ENCODE assay signal across 28 cellular contexts in the genomic region with DNA sequence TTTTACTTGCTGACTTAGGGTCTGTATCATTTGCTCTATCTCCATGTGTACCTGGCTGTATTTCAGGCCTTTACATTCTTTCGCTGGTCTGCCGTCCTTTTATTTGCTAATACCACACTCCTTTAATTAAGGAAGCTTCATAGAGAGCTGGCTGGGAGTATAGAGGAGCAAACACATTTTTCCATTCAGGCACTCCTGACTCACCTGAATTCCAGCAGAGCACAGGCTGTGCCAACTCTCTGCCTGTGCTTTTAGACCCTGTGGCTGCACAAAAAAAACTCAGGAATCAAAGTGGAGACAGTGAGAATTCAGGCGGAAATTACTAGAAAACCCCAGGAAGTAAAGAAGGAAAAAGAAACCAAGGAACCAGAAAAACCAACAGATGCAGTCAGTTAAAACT. TPM values are rescaled to one million over a fixed set of nuclear protein-coding genes. Genes with fewer than 3 reads are reported as not detected.
DNase-seq lines count a peak whose midpoint lies in the region; ATAC-seq, FAIRE-seq and TF ChIP-seq lines count a peak whose summit lies in the region.
"Had no signal": no experiment of that assay in that cellular context is flagged by ENCODE, and none has a peak within 500 bp of the region (broad histone marks: within the 10 kb centered on the region; RNA-seq: fewer than 3 reads in every experiment).

No MANE protein-coding gene starts in this region.

- no peaks in the 10 kb centered on the region for H3K9me2 ChIP-seq in Karpas-422 (replicated peaks; ENCODE audit: insufficient read depth, low read length)

- intact Hi-C loops in lower lobe of right lung (cut with DNase I), result no loop called here

- peaks cover 45% of the 10 kb centered on the region for H3K4me1 Mint-ChIP-seq in HFFc6 (ENCODE audit: low read depth)
- H3K4me1 Mint-ChIP-seq: naive thymus-derived CD8-positive, alpha-beta T cell had no signal

- DNase-seq in A549 (ENCODE audit: low read depth in 1 of 2, low spot score in 1 of 2) (no peak), HFFc6 (peak; percentile 28), bronchial epithelial cell (ENCODE audit: low read depth) (peak; percentile 59), lower lobe of right lung (no peak), DMS79 (lab: John Stamatoyannopoulos, UW) (no peak), caudate nucleus (lab: John Stamatoyannopoulos, UW) (no peak), Karpas-422 (no peak)
- no peak for DNase-seq in stimulated activated naive CD8-positive, alpha-beta T cell treated with anti-CD3 and anti-CD28 coated beads, Interleukin-15, Interleukin-2, amounts not matched to agents 100 U/mL and 50 U/mL, for 24 hours
- DNase-seq: activated CD8-positive, alpha-beta memory T cell treated with anti-CD3 and anti-CD28 coated beads for 24 hours; activated naive CD4-positive, alpha-beta T cell treated with anti-CD3 and anti-CD28 coated beads, Interleukin-2, amount 50 U/mL, for 16 hours; activated T-cell treated with anti-CD3 and anti-CD28 coated beads, Interleukin-2, amount 50 U/mL, for 48 hours; foreskin keratinocyte; hippocampal formation; naive thymus-derived CD8-positive, alpha-beta T cell; NCI-H187; NCI-H2227 treated with DMSO at 0.1 percent for 48 hours; NCI-H774; stimulated activated CD4-positive, alpha-beta T cell treated with anti-CD3 and anti-CD28 coated beads, Interleukin-4, amount 100 ng/mL, for 24 hours; transverse colon had no signal

- H2AFZ ChIP-seq in Karpas-422 (ENCODE audit: low read length), result no peak overlapping the region

- no peak for TF ChIP-seq POLR2A in A549 (IDR thresholded peaks at IDR 0.05; ENCODE audit: low read length)

- H3K4me3 ChIP-seq in A549 (no peak overlapping the region), bronchial epithelial cell (ENCODE audit: low read depth, low read length) (no peak overlapping the region), lower lobe of right lung (no peak overlapping the region), Karpas-422 (ENCODE audit: low read length) (no peak overlapping the region)
- H3K4me3 ChIP-seq: BLaER1, HAP-1, K562, right atrium auricular region, transverse colon had no signal

- H3K9me3 ChIP-seq in A549 (no peaks in the 10 kb centered on the region), lower lobe of right lung (no peaks in the 10 kb centered on the region), Karpas-422 (ENCODE audit: low read length) (peaks cover 41% of the 10 kb centered on the region)
- H3K9me3 ChIP-seq: BLaER1, HAP-1, right atrium auricular region, transverse colon had no signal

- WGBS in A549 (ENCODE audit: missing lambda C conversion rate), result 8% methylated on average over 3 of the region's 3 CpGs

- TF ChIP-seq RAD21 in A549 (conservative IDR thresholded peaks at IDR 0.05 in 1 of 2, IDR thresholded peaks at IDR 0.05 in 1 of 2), result no peak

- no peaks in the 10 kb centered on the region for H4K20me1 ChIP-seq in Karpas-422 (ENCODE audit: insufficient read depth, low read depth, low read length)
- H4K20me1 ChIP-seq: BLaER1 had no signal

- H3K27ac ChIP-seq in A549 (peak overlapping the region; percentile 69 to 71; a peak in 5 of 6 replicates), lower lobe of right lung (peak overlapping the region; percentile 51), caudate nucleus (ENCODE audit: low read depth, low read length) (no peak overlapping the region), Karpas-422 (ENCODE audit: low read length) (no peak overlapping the region)
- H3K27ac ChIP-seq: BLaER1, epithelial cell of prostate, foreskin keratinocyte, right atrium auricular region, transverse colon had no signal

- no peaks in the 10 kb centered on the region for H3K36me3 Mint-ChIP-seq in HFFc6 (ENCODE audit: low read depth)

- H3K9me3 Mint-ChIP-seq in HFFc6, result no peaks in the 10 kb centered on the region
- H3K9me3 Mint-ChIP-seq: stimulated activated naive CD8-positive, alpha-beta T cell treated with anti-CD3 and anti-CD28 coated beads, Interleukin-15, Interleukin-2, amounts not matched to agents 100 ng/mL and 50 ng/mL, for 24 hours had no signal

- H3K4me2 ChIP-seq in A549 (peak overlapping the region; percentile 36), Karpas-422 (ENCODE audit: low read depth, low read length, poor library complexity, severe bottlenecking) (no peak overlapping the region)
- H3K4me2 ChIP-seq: BLaER1 had no signal

- H3K9ac ChIP-seq in Karpas-422 (ENCODE audit: low read length), result no peak overlapping the region
- H3K9ac ChIP-seq: BLaER1 had no signal

- TF ChIP-seq CTCF in A549 (IDR thresholded peaks at IDR 0.05) (no peak), HFFc6 (IDR thresholded peaks at IDR 0.05) (no peak), bronchial epithelial cell (IDR thresholded peaks at IDR 0.05; ENCODE audit: insufficient read depth, low read length, severe bottlenecking) (no peak), lower lobe of right lung (IDR thresholded peaks at IDR 0.05) (no peak)

- H3K79me2 ChIP-seq in Karpas-422 (ENCODE audit: low read length), result no peaks in the 10 kb centered on the region

- peak in 1 of 2 experiments; percentile 75; a peak in 3 of 6 replicates for ATAC-seq in A549
- ATAC-seq in lower lobe of right lung, result peak; percentile 84 to 90
- no peak for ATAC-seq in stimulated activated naive CD8-positive, alpha-beta T cell treated with anti-CD3 and anti-CD28 coated beads, Interleukin-15, Interleukin-2, amounts not matched to agents 100 U/mL and 50 U/mL, for 24 hours
- ATAC-seq: foreskin keratinocyte; K562; naive thymus-derived CD8-positive, alpha-beta T cell had no signal

- POLR2A ChIA-PET in A549 (lab: Yijun Ruan, JAX), result no interaction called here

- peak overlapping the region; percentile 78 for H3K27ac Mint-ChIP-seq in HFFc6
- H3K27ac Mint-ChIP-seq: naive thymus-derived CD8-positive, alpha-beta T cell; stimulated activated naive CD8-positive, alpha-beta T cell treated with anti-CD3 and anti-CD28 coated beads, Interleukin-15, Interleukin-2, amounts not matched to agents 100 ng/mL and 50 ng/mL, for 24 hours had no signal

- no peaks in the 10 kb centered on the region for H3K36me3 ChIP-seq in bronchial epithelial cell (ENCODE audit: control insufficient read depth, insufficient read depth, low read length)
- H3K36me3 ChIP-seq in lower lobe of right lung, result no peaks in the 10 kb centered on the region
- H3K36me3 ChIP-seq in Karpas-422 (ENCODE audit: insufficient read depth, low read length), result no peaks in the 10 kb centered on the region
- H3K36me3 ChIP-seq: BLaER1, HAP-1, right atrium auricular region, transverse colon had no signal

- no peaks in the 10 kb centered on the region; the same call in 1 of the 2 replicates for H3K27me3 Mint-ChIP-seq in HFFc6 (ENCODE audit: insufficient read depth)

- no peak for FAIRE-seq in A549 (lab: Jason Lieb, UNC)
- no peak for FAIRE-seq in bronchial epithelial cell (lab: Jason Lieb, UNC)
- FAIRE-seq: D721Med, GM18507, K562 had no signal

- H3K4me1 ChIP-seq in A549 (peaks cover 32% of the 10 kb centered on the region), lower lobe of right lung (no peaks in the 10 kb centered on the region), Karpas-422 (ENCODE audit: low read length) (no peaks in the 10 kb centered on the region)
- H3K4me1 ChIP-seq: BLaER1, foreskin keratinocyte, HAP-1, right atrium auricular region had no signal

- H3K4me3 Mint-ChIP-seq in HFFc6, result peak overlapping the region; percentile 52
- H3K4me3 Mint-ChIP-seq: naive thymus-derived CD8-positive, alpha-beta T cell; stimulated activated naive CD8-positive, alpha-beta T cell treated with anti-CD3 and anti-CD28 coated beads, Interleukin-15, Interleukin-2, amounts not matched to agents 100 ng/mL and 50 ng/mL, for 24 hours had no signal

- CTCF ChIA-PET in A549 (lab: Yijun Ruan, JAX), result interaction anchor here (2.5 kb wide), 1 partner anchor 42 kb away, joined by 7 read pairs; no protein-coding TSS in a partner anchor

- H3K27me3 ChIP-seq in bronchial epithelial cell (ENCODE audit: control insufficient read depth, insufficient read depth, low read length) (no peaks in the 10 kb centered on the region), lower lobe of right lung (ENCODE audit: low read depth) (no peaks in the 10 kb centered on the region), Karpas-422 (ENCODE audit: low read length) (no peaks in the 10 kb centered on the region)
- H3K27me3 ChIP-seq: BLaER1, foreskin keratinocyte, right atrium auricular region, transverse colon had no signal

- no peak for TF ChIP-seq EP300 in A549 (IDR thresholded peaks at IDR 0.05)

TF ChIP-seq in A549, 52 proteins besides CTCF, POLR2A, EP300 and RAD21:
- TF ChIP-seq CBX2 (IDR thresholded peaks at IDR 0.05; ENCODE audit: borderline replicate concordance, low read depth), result no peak
- TF ChIP-seq ZNF302 (CRISPR knock-in tag; IDR thresholded peaks at IDR 0.05), result no peak
- no peak for TF ChIP-seq CHD2 (IDR thresholded peaks at IDR 0.05; ENCODE audit: low read length, partially characterized antibody)

RNA-seq across cellular contexts. Expression of a gene that starts 29.0 kb away (rescaled TPM):
- polyA plus RNA-seq in A549 (2011; rRNA removed) (5.9 and 6.0 TPM in 2 replicates), A549 (2017; fragmentation: RNase III; extraction: RNeasy Plus Mini Kit Qiagen cat#74134 plus additional on column Dnase treatment) (6.6 to 7.6 TPM (median 6.8 TPM) in 3 replicates)
- polyA plus RNA-seq in A549 (2012; cell fraction: cytosol; rRNA removed), result 7.7 and 8.2 TPM in 2 replicates
- polyA plus RNA-seq in A549 (2012; cell fraction: nucleus; rRNA removed), result 16.7 and 21.2 TPM in 2 replicates
- polyA minus RNA-seq in A549 (2011; rRNA and poly(A)+ RNA removed), result 9.4 and 9.5 TPM in 2 replicates
- 10 to 100 TPM; 31.0 to 39.5 (median 33.9) TPM for total RNA-seq in HFFc6 (2021; fragmentation: NEBNext Ultra II Directional; extraction: Animal tissue kit (Norgen Biotek cat#: 25700))
- total RNA-seq in bronchial epithelial cell (0.26 and 1.8 TPM in 2 replicates), lower lobe of right lung (43.5 TPM)
- total RNA-seq in Karpas-422 (2014; rRNA removed; shearing (Covaris generic); ENCODE audit: low replicate concordance), result not detected in 2 replicates
- total RNA-seq: A172, foreskin keratinocyte had no signal
- polyA plus RNA-seq: foreskin keratinocyte, K562 had no signal

Comparison
In these comparisons a context has a peak if more than half of its experiments do, and no peak if none do; other contexts are left out.
1. DNase-seq: peak in HFFc6 (single experiment) and bronchial epithelial cell (single experiment); none in A549 (0 of 2), lower lobe of right lung (single experiment), DMS79 (single experiment), caudate nucleus (0 of 61), stimulated activated naive CD8-positive, alpha-beta T cell treated with anti-CD3 and anti-CD28 coated beads, Interleukin-15, Interleukin-2, amounts not matched to agents 100 U/mL and 50 U/mL, for 24 hours (single experiment) and Karpas-422 (single experiment).
2. H3K27ac ChIP-seq: peak in A549 (2 of 2) and lower lobe of right lung (single experiment); none in caudate nucleus (single experiment) and Karpas-422 (single experiment).
3. RNA of a gene that starts 29.0 kb away (total RNA-seq): 43.5 TPM in lower lobe of right lung (single experiment) and 31.0 to 39.5 TPM in HFFc6; 0.26 to 1.8 TPM in bronchial epithelial cell and not detected in Karpas-422; every median in the first group is over 10 times any median in the second.